ENCODE assay signal across 5 cellular contexts in genomic region chr1:22668840-22669239, GRCh38. TPM values are rescaled to one million over a fixed set of nuclear protein-coding genes. Genes with fewer than 3 reads are reported as not detected.
"Had no signal": no experiment of that assay in that cellular context is flagged by ENCODE, and none has a peak within 500 bp of the region (broad histone marks: within the 10 kb centered on the region; RNA-seq: fewer than 3 reads in every experiment).

No MANE protein-coding gene starts in this region.

RNA-seq across cellular contexts. Expression of gene C1QB, which starts 15.8 kb away (rescaled TPM):
- total RNA-seq: lung microvascular endothelial cell, mammary epithelial cell, myocyte had no signal
- polyA plus RNA-seq: immature natural killer cell, keratinocyte, mammary epithelial cell had no signal

RNA-seq across cellular contexts. Expression of gene C1QC, which starts 25.4 kb away (rescaled TPM):
- total RNA-seq: lung microvascular endothelial cell, mammary epithelial cell, myocyte had no signal
- polyA plus RNA-seq: immature natural killer cell, keratinocyte, mammary epithelial cell had no signal

RNA-seq across cellular contexts. Expression of gene C1QA, which starts 32.4 kb away (rescaled TPM):
- total RNA-seq: lung microvascular endothelial cell, mammary epithelial cell, myocyte had no signal
- polyA plus RNA-seq: immature natural killer cell, keratinocyte, mammary epithelial cell had no signal

RNA-seq across cellular contexts. Expression of gene EPHB2, which starts 41.8 kb away (rescaled TPM):
- polyA plus RNA-seq: immature natural killer cell had no signal
